Comparison of ENCODE assay signal across 8 cellular contexts in the genomic region with DNA sequence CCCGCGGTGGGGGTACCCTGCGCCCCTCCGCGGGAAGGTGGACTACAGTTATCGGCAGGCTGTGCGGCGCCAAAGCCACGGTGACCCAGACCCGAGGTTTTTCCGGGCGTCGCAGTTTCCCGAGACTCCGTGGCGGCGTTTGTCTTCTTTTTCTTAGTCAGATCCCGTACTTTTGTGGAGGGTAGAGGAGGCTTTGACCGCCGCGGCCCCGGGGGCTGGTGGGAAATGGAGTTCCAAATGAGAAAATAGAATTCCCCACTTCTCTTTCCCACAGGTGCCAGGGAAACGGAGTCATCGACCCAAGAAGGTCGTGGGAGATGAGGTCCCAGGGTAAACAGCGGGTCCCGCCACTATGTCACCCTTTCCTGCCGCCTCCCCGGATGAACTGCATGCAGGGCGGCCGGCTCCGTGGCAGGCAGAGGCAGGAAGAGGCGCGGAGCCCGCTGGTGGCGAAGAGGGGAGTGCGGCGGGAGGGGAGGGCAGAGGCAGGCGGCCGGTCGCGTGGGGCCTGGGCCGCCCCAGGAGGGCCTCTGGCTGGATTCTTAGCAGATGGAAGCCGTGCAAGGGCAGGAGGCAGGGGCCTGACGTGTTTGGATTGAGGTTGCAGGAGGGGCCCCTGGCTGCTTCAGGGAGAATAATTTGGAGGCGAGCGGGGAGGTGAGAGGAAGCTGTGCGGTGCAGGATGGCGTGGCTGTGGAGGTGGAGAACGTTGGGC. TPM values are rescaled to one million over a fixed set of nuclear protein-coding genes. Genes with fewer than 3 reads are reported as not detected.
A peak's percentile ranks its signal among the peaks of the same experiment; 100 is the strongest.
DNase-seq lines count a peak whose midpoint lies in the region; ATAC-seq and TF ChIP-seq lines count a peak whose summit lies in the region.

No MANE protein-coding gene starts in this region.

- H3K27ac Mint-ChIP-seq in T-helper 17 cell: peak overlapping the region; percentile 88

- DNase-seq in AG20443 (ENCODE audit: low spot score): peak; percentile 56
- peak; percentile 48 to 50 (median 49) for DNase-seq in T-helper 17 cell
- peak; percentile 53 for DNase-seq in astrocyte of the spinal cord (ENCODE audit: low read depth, low spot score)
- peak; percentile 58 for DNase-seq in inferior parietal cortex (ENCODE audit: extremely low spot score)
- DNase-seq in stimulated activated CD4-positive, alpha-beta T cell treated with anti-CD3 and anti-CD28 coated beads, Interleukin-4, amount 100 ng/mL, for 1 hour: peak; percentile 59
- DNase-seq in kidney tubule cell (ENCODE audit: low spot score): no peak
- DNase-seq in NCI-H1436 (lab: John Stamatoyannopoulos, UW): no peak

- peak overlapping the region; percentile 91 for H3K4me3 Mint-ChIP-seq in T-helper 17 cell

- peak; percentile 83 for ATAC-seq in T-helper 17 cell
- no peak for ATAC-seq in GM21528 (IDR thresholded peaks at IDR 0.05; ENCODE audit: low FRiP score, unreplicated experiment)

- peak overlapping the region; percentile 37 for H3K4me3 ChIP-seq in astrocyte of the spinal cord (ENCODE audit: low read depth, low read length)

- peaks cover 4% of the 10 kb centered on the region for H3K36me3 Mint-ChIP-seq in T-helper 17 cell (ENCODE audit: low read depth)

- no peaks in the 10 kb centered on the region for H3K27me3 Mint-ChIP-seq in T-helper 17 cell

- H3K4me1 Mint-ChIP-seq in T-helper 17 cell: peaks cover 15% of the 10 kb centered on the region

- in situ Hi-C loops in astrocyte of the spinal cord (cut with HindIII; ENCODE audit: low sequenced_read_pairs): no loop called here

- no peaks in the 10 kb centered on the region for H3K9me3 ChIP-seq in T-helper 17 cell (ENCODE audit: control insufficient read depth, low read length, poor library complexity, severe bottlenecking)

- TF ChIP-seq CTCF in astrocyte of the spinal cord (IDR thresholded peaks at IDR 0.05; ENCODE audit: low read depth, low read length): no peak

RNA-seq across cellular contexts. Expression of gene CYTH2, which starts 11.5 kb away (rescaled TPM):
- total RNA-seq in T-helper 17 cell: 10 to 100 TPM; 42.3 to 53.4 TPM

RNA-seq across cellular contexts. Expression of gene KCNJ14, which starts 25.3 kb away (rescaled TPM):
- 1 to 10 TPM; 1.7 to 2.5 TPM for total RNA-seq in T-helper 17 cell

RNA-seq across cellular contexts. Expression of gene LMTK3, which starts 31.0 kb away (rescaled TPM):
- total RNA-seq in T-helper 17 cell: 10 to 100 TPM; 11.5 to 18.4 TPM

RNA-seq across cellular contexts. Expression of gene GRWD1, which starts 34.9 kb away (rescaled TPM):
- total RNA-seq in T-helper 17 cell: 10 to 100 TPM; 32.5 TPM

Comparison
In these comparisons a context has a peak if more than half of its experiments do, and no peak if none do; other contexts are left out.
1. DNase-seq: peak in AG20443 (single experiment), T-helper 17 cell (3 of 3), astrocyte of the spinal cord (single experiment), inferior parietal cortex (single experiment) and stimulated activated CD4-positive, alpha-beta T cell treated with anti-CD3 and anti-CD28 coated beads, Interleukin-4, amount 100 ng/mL, for 1 hour (single experiment); none in kidney tubule cell (single experiment) and NCI-H1436 (single experiment).